ENCODE assay signal across 16 cellular contexts in genomic region chrX:19848110-19848509, GRCh38.
"Had no signal": no experiment of that assay in that cellular context is flagged by ENCODE, and none has a peak within 500 bp of the region (broad histone marks: within the 10 kb centered on the region; RNA-seq: fewer than 3 reads in every experiment).

No MANE protein-coding gene starts in this region.

- ATAC-seq: heart left ventricle, mucosa of descending colon had no signal

- H3K36me3 ChIP-seq: brain microvascular endothelial cell, heart left ventricle, right atrium auricular region, thyroid gland, uterus had no signal

- H3K9me3 Mint-ChIP-seq: natural killer cell had no signal

- H3K36me3 Mint-ChIP-seq: natural killer cell had no signal

- H3K4me1 ChIP-seq: right atrium auricular region, uterus had no signal

- H3K27ac Mint-ChIP-seq: activated CD8-positive, alpha-beta T cell treated with anti-CD3 and anti-CD28 coated beads, Interleukin-2, amount 10 ng/mL, durations not matched to agents 7 days and 5 days had no signal

- H3K4me3 Mint-ChIP-seq: activated CD8-positive, alpha-beta T cell treated with anti-CD3 and anti-CD28 coated beads, Interleukin-2, amount 10 ng/mL, durations not matched to agents 7 days and 5 days; natural killer cell had no signal

- H3K9me3 ChIP-seq: mucosa of descending colon, right atrium auricular region, thyroid gland, uterus had no signal

- H3K27me3 ChIP-seq: brain microvascular endothelial cell, heart left ventricle, right atrium auricular region, thyroid gland, uterus had no signal

- DNase-seq: activated CD8-positive, alpha-beta memory T cell treated with anti-CD3 and anti-CD28 coated beads, Interleukin-2, amount 50 U/mL, for 48 hours; activated CD8-positive, alpha-beta T cell treated with anti-CD3 and anti-CD28 coated beads, Interleukin-2, amount 10 ng/mL, durations not matched to agents 7 days and 5 days; activated naive CD4-positive, alpha-beta T cell treated with Interleukin-2 at 50 U/mL for 16 hours; amniotic stem cell; brain microvascular endothelial cell; cerebellar nuclear complex; dorsolateral prefrontal cortex; foreskin melanocyte; heart left ventricle; mucosa of descending colon; natural killer cell; nucleus accumbens; small intestine; thyroid gland; uterus had no signal

- H3K4me3 ChIP-seq: dorsolateral prefrontal cortex, heart left ventricle, mucosa of descending colon, right atrium auricular region, thyroid gland, uterus had no signal

- H3K27ac ChIP-seq: brain microvascular endothelial cell, dorsolateral prefrontal cortex, right atrium auricular region, thyroid gland, uterus had no signal
